In genomic region chr14:72594099-72594901, GRCh38 we compare ENCODE assay signal across 11 cellular contexts.
A peak's percentile ranks its signal among the peaks of the same experiment; 100 is the strongest.
DNase-seq lines count a peak whose midpoint lies in the region; ATAC-seq and TF ChIP-seq lines count a peak whose summit lies in the region.
"Had no signal": no experiment of that assay in that cellular context is flagged by ENCODE, and none has a peak within 500 bp of the region (broad histone marks: within the 10 kb centered on the region; RNA-seq: fewer than 3 reads in every experiment).

No MANE protein-coding gene starts in this region.

- peak overlapping the region; percentile 74 for H3K4me3 Mint-ChIP-seq in activated naive CD4-positive, alpha-beta T cell treated with anti-CD3 and anti-CD28 coated beads, Interleukin-2, amount 50 U/mL, for 24 hours
- peak overlapping the region; percentile 21 for H3K4me3 Mint-ChIP-seq in stimulated activated naive CD8-positive, alpha-beta T cell treated with anti-CD3 and anti-CD28 coated beads, Interleukin-15, Interleukin-2, amounts not matched to agents 100 ng/mL and 50 ng/mL, for 24 hours
- H3K4me3 Mint-ChIP-seq: mesothelial cell of epicardium had no signal

- ATAC-seq in GM21367 (IDR thresholded peaks at IDR 0.05; ENCODE audit: unreplicated experiment): no peak

- H3K4me1 ChIP-seq in left ventricle myocardium inferior: no peaks in the 10 kb centered on the region

- peaks cover 3% of the 10 kb centered on the region for H3K36me3 Mint-ChIP-seq in activated naive CD4-positive, alpha-beta T cell treated with anti-CD3 and anti-CD28 coated beads, Interleukin-2, amount 50 U/mL, for 24 hours
- no peaks in the 10 kb centered on the region for H3K36me3 Mint-ChIP-seq in stimulated activated naive CD8-positive, alpha-beta T cell treated with anti-CD3 and anti-CD28 coated beads, Interleukin-15, Interleukin-2, amounts not matched to agents 100 ng/mL and 50 ng/mL, for 24 hours (ENCODE audit: low read depth)
- H3K36me3 Mint-ChIP-seq: mesothelial cell of epicardium had no signal

- peaks cover 11% of the 10 kb centered on the region for H3K9me3 ChIP-seq in KOPT-K1 (ENCODE audit: insufficient read depth, low read length, poor library complexity, severe bottlenecking)
- no peaks in the 10 kb centered on the region for H3K9me3 ChIP-seq in left ventricle myocardium inferior (replicated peaks)

- no peaks in the 10 kb centered on the region for H3K9me3 Mint-ChIP-seq in activated naive CD4-positive, alpha-beta T cell treated with anti-CD3 and anti-CD28 coated beads, Interleukin-2, amount 50 U/mL, for 24 hours
- H3K9me3 Mint-ChIP-seq in stimulated activated naive CD8-positive, alpha-beta T cell treated with anti-CD3 and anti-CD28 coated beads, Interleukin-15, Interleukin-2, amounts not matched to agents 100 ng/mL and 50 ng/mL, for 24 hours: peaks cover 5% of the 10 kb centered on the region

- DNase-seq in activated gamma-delta T cell treated with Interleukin-2 at 50 U/mL for 16 hours (peak; percentile 39), activated gamma-delta T cell (lab: John Stamatoyannopoulos, UW) (no peak), NCI-H1436 (lab: John Stamatoyannopoulos, UW) (no peak), left ventricle myocardium inferior (no peak)
- DNase-seq: amniotic stem cell, NCI-H1417 treated with DMSO at 0.1 percent for 48 hours had no signal

- H3K27ac ChIP-seq in KOPT-K1 (ENCODE audit: low read depth, low read length, poor library complexity, severe bottlenecking): peak overlapping the region; percentile 69
- no peak overlapping the region for H3K27ac ChIP-seq in left ventricle myocardium inferior (replicated peaks)

- peaks cover 57% of the 10 kb centered on the region for H3K4me1 Mint-ChIP-seq in activated naive CD4-positive, alpha-beta T cell treated with anti-CD3 and anti-CD28 coated beads, Interleukin-2, amount 50 U/mL, for 24 hours
- peaks cover 74% of the 10 kb centered on the region for H3K4me1 Mint-ChIP-seq in stimulated activated naive CD8-positive, alpha-beta T cell treated with anti-CD3 and anti-CD28 coated beads, Interleukin-15, Interleukin-2, amounts not matched to agents 100 ng/mL and 50 ng/mL, for 24 hours (ENCODE audit: low read depth)

- no peak for TF ChIP-seq CTCF in left ventricle myocardium inferior (IDR thresholded peaks at IDR 0.05; ENCODE audit: borderline replicate concordance)

- H3K27ac Mint-ChIP-seq in activated naive CD4-positive, alpha-beta T cell treated with anti-CD3 and anti-CD28 coated beads, Interleukin-2, amount 50 U/mL, for 24 hours: peak overlapping the region; percentile 75
- peak overlapping the region; percentile 32 for H3K27ac Mint-ChIP-seq in stimulated activated naive CD8-positive, alpha-beta T cell treated with anti-CD3 and anti-CD28 coated beads, Interleukin-15, Interleukin-2, amounts not matched to agents 100 ng/mL and 50 ng/mL, for 24 hours
- H3K27ac Mint-ChIP-seq: mesothelial cell of epicardium had no signal

- no peaks in the 10 kb centered on the region for H3K27me3 Mint-ChIP-seq in activated naive CD4-positive, alpha-beta T cell treated with anti-CD3 and anti-CD28 coated beads, Interleukin-2, amount 50 U/mL, for 24 hours
- H3K27me3 Mint-ChIP-seq in stimulated activated naive CD8-positive, alpha-beta T cell treated with anti-CD3 and anti-CD28 coated beads, Interleukin-15, Interleukin-2, amounts not matched to agents 100 ng/mL and 50 ng/mL, for 24 hours: peaks cover 44% of the 10 kb centered on the region

- no peak overlapping the region for H3K4me3 ChIP-seq in left ventricle myocardium inferior

- no peaks in the 10 kb centered on the region for H3K36me3 ChIP-seq in KOPT-K1 (ENCODE audit: insufficient read depth, low read length)
- no peaks in the 10 kb centered on the region for H3K36me3 ChIP-seq in left ventricle myocardium inferior

- intact Hi-C loops in left ventricle myocardium inferior (cut with micrococcal nuclease): no loop called here

- H3K27me3 ChIP-seq in left ventricle myocardium inferior (ENCODE audit: low read depth): no peaks in the 10 kb centered on the region
